1 cellular context compared by ENCODE assay signal in genomic region chr14:53956427-53957201, GRCh38.
TF ChIP-seq lines count a peak whose summit lies in the region.

TSS of gene BMP4 (minus strand) at chr14:53956825. CDS start at chr14:53952222, 4,603 bp downstream.

TF ChIP-seq in HepG2, 621 proteins besides CTCF, POLR2A, EP300 and RAD21 (continued from another document):
- TF ChIP-seq ZNF414 (CRISPR knock-in tag; IDR thresholded peaks at IDR 0.05) (0 out of 2 replicates have a peak, but pooled peaks have one; percentile 90), ZNF83 (CRISPR knock-in tag; IDR thresholded peaks at IDR 0.05; ENCODE audit: borderline replicate concordance) (no peak), SRF (IDR thresholded peaks at IDR 0.05; ENCODE audit: low read depth, low read length) (peak; percentile 40; the same call in 1 of the 2 replicates), FOXC1 (CRISPR knock-in tag; IDR thresholded peaks at IDR 0.05; ENCODE audit: borderline replicate concordance) (peak; percentile 81), ATF3 (CRISPR knock-in tag; IDR thresholded peaks at IDR 0.05) (no peak), MBNL3 (CRISPR knock-in tag; conservative IDR thresholded peaks at IDR 0.05) (no peak), GLI4 (CRISPR knock-in tag; IDR thresholded peaks at IDR 0.05; ENCODE audit: borderline replicate concordance) (no peak), GPBP1L1 (CRISPR knock-in tag; IDR thresholded peaks at IDR 0.05) (no peak), ZNF616 (CRISPR knock-in tag; IDR thresholded peaks at IDR 0.05; ENCODE audit: low read depth) (0 out of 2 replicates have a peak, but pooled peaks have one; percentile 69), ARID3A (IDR thresholded peaks at IDR 0.05; ENCODE audit: low read depth, low read length) (no peak), SNAPC2 (CRISPR knock-in tag; IDR thresholded peaks at IDR 0.05) (peak; percentile 86), ZNF30 (CRISPR knock-in tag; IDR thresholded peaks at IDR 0.05) (no peak), HIC2 (CRISPR knock-in tag; IDR thresholded peaks at IDR 0.05; ENCODE audit: low read depth) (no peak), ZIK1 (CRISPR knock-in tag; IDR thresholded peaks at IDR 0.05; ENCODE audit: borderline replicate concordance, low read depth) (peak; percentile 67; the same call in 1 of the 2 replicates), GTF2F1 (IDR thresholded peaks at IDR 0.05; ENCODE audit: low read length) (no peak), ZKSCAN8 (CRISPR knock-in tag; IDR thresholded peaks at IDR 0.05; ENCODE audit: borderline replicate concordance) (peak; percentile 36; the same call in 1 of the 2 replicates), ZNF10 (CRISPR knock-in tag; IDR thresholded peaks at IDR 0.05; ENCODE audit: borderline replicate concordance, low read depth) (no peak), ZFYVE20 (CRISPR knock-in tag; IDR thresholded peaks at IDR 0.05; ENCODE audit: borderline replicate concordance, low read depth) (peak; percentile 52; the same call in 1 of the 2 replicates), NAIF1 (CRISPR knock-in tag; IDR thresholded peaks at IDR 0.05; ENCODE audit: borderline replicate concordance) (peak; percentile 46; the same call in 1 of the 2 replicates), MYPOP (CRISPR knock-in tag; IDR thresholded peaks at IDR 0.05) (peak; percentile 74; the same call in 1 of the 2 replicates), ZBTB46 (CRISPR knock-in tag; IDR thresholded peaks at IDR 0.05; ENCODE audit: borderline replicate concordance) (no peak), MIER2 (CRISPR knock-in tag; IDR thresholded peaks at IDR 0.05) (no peak; the same call in 1 of the 2 replicates), ZNF503 (CRISPR knock-in tag; IDR thresholded peaks at IDR 0.05) (peak; percentile 56; the same call in 1 of the 2 replicates), MED1 (CRISPR knock-in tag; IDR thresholded peaks at IDR 0.05) (peak; percentile 87)
